ENCODE assay signal across 8 cellular contexts in genomic region chr6:53793318-53793975, GRCh38.
DNase-seq lines count a peak whose midpoint lies in the region; ATAC-seq lines count a peak whose summit lies in the region.

No MANE protein-coding gene starts in this region.

- H3K36me3 Mint-ChIP-seq in T-helper 1 cell treated with Interleukin-12 subunit alpha and Interleukin-12 subunit beta and Interleukin-4 antibody, amounts not matched to agents 30 μg/mL and 1 μg/mL, for 36 hours (ENCODE audit: low read depth) = no peaks in the 10 kb centered on the region

- peak overlapping the region; percentile 96 for H3K4me3 Mint-ChIP-seq in T-helper 1 cell treated with Interleukin-12 subunit alpha and Interleukin-12 subunit beta and Interleukin-4 antibody, amounts not matched to agents 30 μg/mL and 1 μg/mL, for 36 hours

- peak; percentile 22 for ATAC-seq in GM21717 (IDR thresholded peaks at IDR 0.05; ENCODE audit: unreplicated experiment)
- ATAC-seq in GM18867 (IDR thresholded peaks at IDR 0.05; ENCODE audit: unreplicated experiment) = no peak

- peaks cover 23% of the 10 kb centered on the region for H3K4me1 Mint-ChIP-seq in T-helper 1 cell treated with Interleukin-12 subunit alpha and Interleukin-12 subunit beta and Interleukin-4 antibody, amounts not matched to agents 30 μg/mL and 1 μg/mL, for 36 hours (ENCODE audit: low read depth)

- peak overlapping the region; percentile 66 for H3K27ac Mint-ChIP-seq in T-helper 1 cell treated with Interleukin-12 subunit alpha and Interleukin-12 subunit beta and Interleukin-4 antibody, amounts not matched to agents 30 μg/mL and 1 μg/mL, for 36 hours

- peak; percentile 45 for DNase-seq in COLO668 (lab: John Stamatoyannopoulos, UW; ENCODE audit: unreplicated experiment)
- DNase-seq in NCI-H128 (lab: John Stamatoyannopoulos, UW; ENCODE audit: unreplicated experiment) = peak; percentile 37
- DNase-seq in cerebellar cortex (ENCODE audit: low spot score) = peak; percentile 64
- DNase-seq in kidney glomerular epithelial cell (lab: John Stamatoyannopoulos, UW) = peak; percentile 66
- DNase-seq in stimulated activated CD4-positive, alpha-beta T cell treated with anti-CD3 and anti-CD28 coated beads, Interleukin-1b, Interleukin-23, amount 100 ng/mL, for 48 hours = peak; percentile 30

- peaks cover 6% of the 10 kb centered on the region for H3K9me3 Mint-ChIP-seq in T-helper 1 cell treated with Interleukin-12 subunit alpha and Interleukin-12 subunit beta and Interleukin-4 antibody, amounts not matched to agents 30 μg/mL and 1 μg/mL, for 36 hours

- peaks cover 69% of the 10 kb centered on the region for H3K27me3 Mint-ChIP-seq in T-helper 1 cell treated with Interleukin-12 subunit alpha and Interleukin-12 subunit beta and Interleukin-4 antibody, amounts not matched to agents 30 μg/mL and 1 μg/mL, for 36 hours (ENCODE audit: low read depth)
